10 cellular contexts compared by ENCODE assay signal in the genomic region with DNA sequence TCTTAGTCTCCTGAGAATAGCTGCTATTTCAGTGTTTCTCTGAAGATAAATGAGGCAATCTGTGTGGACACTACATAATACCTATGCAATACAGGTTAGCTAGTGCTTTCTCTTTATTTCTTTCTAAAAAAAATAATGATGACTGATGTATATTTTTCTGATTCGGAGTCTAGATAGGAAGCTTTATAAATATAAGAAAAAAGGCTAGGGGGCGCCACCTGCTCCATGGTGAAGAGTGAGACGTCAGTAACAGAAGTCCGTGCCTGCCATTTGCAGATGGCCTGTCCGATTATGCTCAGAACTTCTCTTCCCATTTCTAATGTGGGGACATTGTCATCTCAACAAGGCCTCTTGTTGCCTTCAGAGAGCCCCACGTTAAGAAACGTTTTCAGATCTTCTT. TPM values are rescaled to one million over a fixed set of nuclear protein-coding genes. Genes with fewer than 3 reads are reported as not detected.
DNase-seq lines count a peak whose midpoint lies in the region; ATAC-seq, FAIRE-seq and TF ChIP-seq lines count a peak whose summit lies in the region.
"Had no signal": no experiment of that assay in that cellular context is flagged by ENCODE, and none has a peak within 500 bp of the region (broad histone marks: within the 10 kb centered on the region; RNA-seq: fewer than 3 reads in every experiment).

No MANE protein-coding gene starts in this region.

- intact Hi-C loops in sciatic nerve (cut with DNase I) = loop anchor here (10.0 kb wide), 1 partner anchor 304 kb away; no protein-coding TSS in a partner anchor

- no peaks in the 10 kb centered on the region for H3K36me3 Mint-ChIP-seq in activated naive CD8-positive, alpha-beta T cell treated with anti-CD3 and anti-CD28 coated beads, Interleukin-2, amount 10 ng/mL, durations not matched to agents 7 days and 5 days
- no peaks in the 10 kb centered on the region for H3K36me3 Mint-ChIP-seq in activated naive CD8-positive, alpha-beta T cell treated with anti-CD3 and anti-CD28 coated beads for 36 hours

- no peak overlapping the region for H3K4me3 ChIP-seq in NB4 (ENCODE audit: low read depth, low read length)
- H3K4me3 ChIP-seq in bronchial epithelial cell (ENCODE audit: low read depth, low read length) = no peak overlapping the region
- H3K4me3 ChIP-seq in retinal pigment epithelial cell (ENCODE audit: low read length) = no peak overlapping the region

- FAIRE-seq in bronchial epithelial cell (lab: Jason Lieb, UNC) (no peak), GM12892 (lab: Jason Lieb, UNC) (no peak)
- FAIRE-seq: colon had no signal

- DNase-seq in activated naive CD8-positive, alpha-beta T cell treated with anti-CD3 and anti-CD28 coated beads, Interleukin-2, amount 10 ng/mL, durations not matched to agents 7 days and 5 days = peak; percentile 4
- no peak for DNase-seq in activated naive CD8-positive, alpha-beta T cell treated with anti-CD3 and anti-CD28 coated beads for 36 hours
- DNase-seq in NB4 (ENCODE audit: low read depth) (peak; percentile 61), bronchial epithelial cell (ENCODE audit: low read depth) (no peak), retinal pigment epithelial cell (ENCODE audit: low read depth) (no peak), GM12892 (ENCODE audit: insufficient read length) (no peak), T-helper 9 cell (no peak), sciatic nerve (ENCODE audit: low spot score) (no peak)
- DNase-seq: NCI-H226 had no signal

- no peaks in the 10 kb centered on the region for H3K9me3 Mint-ChIP-seq in activated naive CD8-positive, alpha-beta T cell treated with anti-CD3 and anti-CD28 coated beads, Interleukin-2, amount 10 ng/mL, durations not matched to agents 7 days and 5 days
- no peaks in the 10 kb centered on the region for H3K9me3 Mint-ChIP-seq in activated naive CD8-positive, alpha-beta T cell treated with anti-CD3 and anti-CD28 coated beads for 36 hours

- H3K27ac Mint-ChIP-seq in activated naive CD8-positive, alpha-beta T cell treated with anti-CD3 and anti-CD28 coated beads, Interleukin-2, amount 10 ng/mL, durations not matched to agents 7 days and 5 days = no peak overlapping the region
- no peak overlapping the region for H3K27ac Mint-ChIP-seq in activated naive CD8-positive, alpha-beta T cell treated with anti-CD3 and anti-CD28 coated beads for 36 hours

- POLR2A ChIA-PET in activated naive CD8-positive, alpha-beta T cell treated with anti-CD3 and anti-CD28 coated beads, Interleukin-2, amount 10 ng/mL, durations not matched to agents 7 days and 5 days (lab: Charles Lee) = interaction anchor here (0.6 kb wide), 1 partner anchor 110 kb away, joined by 3 read pairs; no protein-coding TSS in a partner anchor

- no peaks in the 10 kb centered on the region for H3K4me1 Mint-ChIP-seq in activated naive CD8-positive, alpha-beta T cell treated with anti-CD3 and anti-CD28 coated beads, Interleukin-2, amount 10 ng/mL, durations not matched to agents 7 days and 5 days
- no peaks in the 10 kb centered on the region for H3K4me1 Mint-ChIP-seq in activated naive CD8-positive, alpha-beta T cell treated with anti-CD3 and anti-CD28 coated beads for 36 hours

- TF ChIP-seq POLR2A in NB4 (IDR thresholded peaks at IDR 0.05; ENCODE audit: extremely low read depth, insufficient read length) = no peak
- no peak for TF ChIP-seq POLR2A in GM12892 (IDR thresholded peaks at IDR 0.05; ENCODE audit: low read depth, low read length)

- TF ChIP-seq CTCF in NB4 (IDR thresholded peaks at IDR 0.05; ENCODE audit: low read depth, low read length) = peak; percentile 25
- TF ChIP-seq CTCF in bronchial epithelial cell (IDR thresholded peaks at IDR 0.05; ENCODE audit: insufficient read depth, low read length, severe bottlenecking) = peak; percentile 37
- TF ChIP-seq CTCF in retinal pigment epithelial cell (conservative IDR thresholded peaks at IDR 0.05; ENCODE audit: low read depth, low read length) = peak; percentile 49

- no peaks in the 10 kb centered on the region for H3K27me3 ChIP-seq in bronchial epithelial cell (ENCODE audit: control insufficient read depth, insufficient read depth, low read length)

- ATAC-seq in activated naive CD8-positive, alpha-beta T cell treated with anti-CD3 and anti-CD28 coated beads, Interleukin-2, amount 10 ng/mL, durations not matched to agents 7 days and 5 days (ENCODE audit: low read depth) = no peak
- ATAC-seq in sciatic nerve = no peak

- H3K4me3 Mint-ChIP-seq in activated naive CD8-positive, alpha-beta T cell treated with anti-CD3 and anti-CD28 coated beads, Interleukin-2, amount 10 ng/mL, durations not matched to agents 7 days and 5 days = no peak overlapping the region
- H3K4me3 Mint-ChIP-seq in activated naive CD8-positive, alpha-beta T cell treated with anti-CD3 and anti-CD28 coated beads for 36 hours = no peak overlapping the region

- peaks cover 33% of the 10 kb centered on the region for H3K36me3 ChIP-seq in bronchial epithelial cell (ENCODE audit: control insufficient read depth, insufficient read depth, low read length)

- H3K27me3 Mint-ChIP-seq in activated naive CD8-positive, alpha-beta T cell treated with anti-CD3 and anti-CD28 coated beads, Interleukin-2, amount 10 ng/mL, durations not matched to agents 7 days and 5 days = no peaks in the 10 kb centered on the region
- no peaks in the 10 kb centered on the region for H3K27me3 Mint-ChIP-seq in activated naive CD8-positive, alpha-beta T cell treated with anti-CD3 and anti-CD28 coated beads for 36 hours

RNA-seq across cellular contexts. Expression of a gene that starts 26.4 kb away (rescaled TPM):
- total RNA-seq in activated naive CD8-positive, alpha-beta T cell treated with anti-CD3 and anti-CD28 coated beads, Interleukin-2, amount 10 ng/mL, durations not matched to agents 7 days and 5 days = 10 to 100 TPM; 22.8 to 27.1 TPM
- total RNA-seq in activated naive CD8-positive, alpha-beta T cell treated with anti-CD3 and anti-CD28 coated beads for 36 hours = 10 to 100 TPM; 35.1 to 36.5 TPM
- 134 and 196 TPM in 2 replicates for total RNA-seq in bronchial epithelial cell
- 14.2 TPM for polyA plus RNA-seq in GM12892 (2012; ENCODE audit: missing spikeins)
- total RNA-seq in sciatic nerve = 46.3 TPM

RNA-seq across cellular contexts. Expression of a gene that starts 49.0 kb away (rescaled TPM):
- not detected for total RNA-seq in activated naive CD8-positive, alpha-beta T cell treated with anti-CD3 and anti-CD28 coated beads, Interleukin-2, amount 10 ng/mL, durations not matched to agents 7 days and 5 days
- total RNA-seq in activated naive CD8-positive, alpha-beta T cell treated with anti-CD3 and anti-CD28 coated beads for 36 hours = not detected
- total RNA-seq in bronchial epithelial cell = under 0.01 TPM in 2 replicates
- 1.3 TPM for polyA plus RNA-seq in GM12892 (2012; ENCODE audit: missing spikeins)
- total RNA-seq in sciatic nerve = not detected

Comparison
In these comparisons a context has a peak if more than half of its experiments do, and no peak if none do; other contexts are left out.
1. DNase-seq: peak in activated naive CD8-positive, alpha-beta T cell treated with anti-CD3 and anti-CD28 coated beads, Interleukin-2, amount 10 ng/mL, durations not matched to agents 7 days and 5 days (single experiment) and NB4 (single experiment); none in activated naive CD8-positive, alpha-beta T cell treated with anti-CD3 and anti-CD28 coated beads for 36 hours (single experiment), bronchial epithelial cell (single experiment), retinal pigment epithelial cell (single experiment), GM12892 (single experiment), T-helper 9 cell (single experiment) and sciatic nerve (single experiment).
2. Peak in every context shown above with its lines, with median percentiles within 50 percentile points of each other: CTCF ChIP-seq.